ENCODE assay signal across 2 cellular contexts in the genomic region with DNA sequence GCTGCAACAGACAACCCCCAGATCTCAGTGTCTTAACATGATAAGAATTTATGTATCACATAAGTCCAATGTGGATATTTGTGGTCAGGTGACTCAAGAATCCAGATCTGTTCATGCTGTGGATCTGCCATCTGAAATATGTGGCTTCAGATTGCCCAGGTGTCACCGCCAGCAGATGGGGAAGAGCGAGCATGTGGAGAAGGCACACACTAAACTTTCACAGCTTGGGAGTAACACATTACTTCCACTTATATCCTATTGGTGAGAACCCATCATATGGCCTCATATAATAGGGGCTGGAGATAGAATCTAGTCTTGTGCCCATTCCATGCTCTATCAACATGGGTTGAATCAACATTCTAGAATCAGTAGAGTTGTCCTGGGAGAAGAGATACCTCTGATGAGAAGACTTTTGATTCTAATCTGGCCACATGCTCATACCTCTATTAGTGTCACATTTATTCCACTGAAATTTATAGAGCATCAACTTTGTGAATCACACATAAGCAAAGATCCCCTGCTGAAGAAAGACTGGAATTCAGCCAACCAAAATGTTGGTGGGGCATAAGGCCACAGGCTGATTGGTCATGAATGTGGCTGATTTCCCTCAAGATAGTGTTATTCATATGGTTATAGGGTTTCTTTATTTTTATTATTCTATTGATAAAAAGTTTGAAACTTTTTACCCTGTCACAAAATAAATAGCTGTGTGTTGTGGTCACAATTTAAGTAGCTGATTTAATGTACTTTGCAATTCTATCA.
TF ChIP-seq lines count a peak whose summit lies in the region.

No MANE protein-coding gene starts in this region.

TF ChIP-seq in SK-N-SH, 30 proteins besides CTCF, POLR2A, EP300 and RAD21:
- TF ChIP-seq FOSL2 (IDR thresholded peaks at IDR 0.05; ENCODE audit: borderline replicate concordance, low read depth) = 0 out of 2 replicates have a peak, but pooled peaks have one; percentile 36
- TF ChIP-seq NFIC (IDR thresholded peaks at IDR 0.05; ENCODE audit: borderline replicate concordance) = peak; percentile 82
- TF ChIP-seq, protein P1, sequence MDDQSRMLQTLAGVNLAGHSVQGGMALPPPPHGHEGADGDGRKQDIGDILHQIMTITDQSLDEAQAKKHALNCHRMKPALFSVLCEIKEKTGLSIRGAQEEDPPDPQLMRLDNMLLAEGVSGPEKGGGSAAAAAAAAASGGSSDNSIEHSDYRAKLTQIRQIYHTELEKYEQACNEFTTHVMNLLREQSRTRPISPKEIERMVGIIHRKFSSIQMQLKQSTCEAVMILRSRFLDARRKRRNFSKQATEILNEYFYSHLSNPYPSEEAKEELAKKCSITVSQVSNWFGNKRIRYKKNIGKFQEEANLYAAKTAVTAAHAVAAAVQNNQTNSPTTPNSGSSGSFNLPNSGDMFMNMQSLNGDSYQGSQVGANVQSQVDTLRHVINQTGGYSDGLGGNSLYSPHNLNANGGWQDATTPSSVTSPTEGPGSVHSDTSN (IDR thresholded peaks at IDR 0.05) = peak; percentile 65
- peak; percentile 55 for TF ChIP-seq JUND (IDR thresholded peaks at IDR 0.05)
- TF ChIP-seq, protein P2, sequence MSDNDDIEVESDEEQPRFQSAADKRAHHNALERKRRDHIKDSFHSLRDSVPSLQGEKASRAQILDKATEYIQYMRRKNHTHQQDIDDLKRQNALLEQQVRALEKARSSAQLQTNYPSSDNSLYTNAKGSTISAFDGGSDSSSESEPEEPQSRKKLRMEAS (IDR thresholded peaks at IDR 0.05; ENCODE audit: low read depth) = no peak
- TF ChIP-seq EZH2phosphoT487 (IDR thresholded peaks at IDR 0.05; ENCODE audit: borderline replicate concordance, low read depth) = no peak
- TF ChIP-seq, protein P3, sequence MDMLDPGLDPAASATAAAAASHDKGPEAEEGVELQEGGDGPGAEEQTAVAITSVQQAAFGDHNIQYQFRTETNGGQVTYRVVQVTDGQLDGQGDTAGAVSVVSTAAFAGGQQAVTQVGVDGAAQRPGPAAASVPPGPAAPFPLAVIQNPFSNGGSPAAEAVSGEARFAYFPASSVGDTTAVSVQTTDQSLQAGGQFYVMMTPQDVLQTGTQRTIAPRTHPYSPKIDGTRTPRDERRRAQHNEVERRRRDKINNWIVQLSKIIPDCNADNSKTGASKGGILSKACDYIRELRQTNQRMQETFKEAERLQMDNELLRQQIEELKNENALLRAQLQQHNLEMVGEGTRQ (IDR thresholded peaks at IDR 0.05; ENCODE audit: borderline replicate concordance, low read depth, low read length) = no peak
- TF ChIP-seq ELF1 (IDR thresholded peaks at IDR 0.05) = no peak
- TF ChIP-seq MXI1 (IDR thresholded peaks at IDR 0.05; ENCODE audit: low read depth, low read length) = no peak
- TF ChIP-seq TCF12 (IDR thresholded peaks at IDR 0.05) = peak; percentile 66
- TF ChIP-seq, protein P4, sequence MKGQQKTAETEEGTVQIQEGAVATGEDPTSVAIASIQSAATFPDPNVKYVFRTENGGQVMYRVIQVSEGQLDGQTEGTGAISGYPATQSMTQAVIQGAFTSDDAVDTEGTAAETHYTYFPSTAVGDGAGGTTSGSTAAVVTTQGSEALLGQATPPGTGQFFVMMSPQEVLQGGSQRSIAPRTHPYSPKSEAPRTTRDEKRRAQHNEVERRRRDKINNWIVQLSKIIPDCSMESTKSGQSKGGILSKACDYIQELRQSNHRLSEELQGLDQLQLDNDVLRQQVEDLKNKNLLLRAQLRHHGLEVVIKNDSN (IDR thresholded peaks at IDR 0.05; ENCODE audit: borderline replicate concordance, low read depth) = no peak
- no peak for TF ChIP-seq FOXJ3 (CRISPR knock-in tag; IDR thresholded peaks at IDR 0.05)
- TF ChIP-seq GABPA (IDR thresholded peaks at IDR 0.05; ENCODE audit: low read depth) = no peak
- TF ChIP-seq TAF1 (IDR thresholded peaks at IDR 0.05; ENCODE audit: borderline replicate concordance, low read depth, low read length) = no peak
- TF ChIP-seq, protein P5, sequence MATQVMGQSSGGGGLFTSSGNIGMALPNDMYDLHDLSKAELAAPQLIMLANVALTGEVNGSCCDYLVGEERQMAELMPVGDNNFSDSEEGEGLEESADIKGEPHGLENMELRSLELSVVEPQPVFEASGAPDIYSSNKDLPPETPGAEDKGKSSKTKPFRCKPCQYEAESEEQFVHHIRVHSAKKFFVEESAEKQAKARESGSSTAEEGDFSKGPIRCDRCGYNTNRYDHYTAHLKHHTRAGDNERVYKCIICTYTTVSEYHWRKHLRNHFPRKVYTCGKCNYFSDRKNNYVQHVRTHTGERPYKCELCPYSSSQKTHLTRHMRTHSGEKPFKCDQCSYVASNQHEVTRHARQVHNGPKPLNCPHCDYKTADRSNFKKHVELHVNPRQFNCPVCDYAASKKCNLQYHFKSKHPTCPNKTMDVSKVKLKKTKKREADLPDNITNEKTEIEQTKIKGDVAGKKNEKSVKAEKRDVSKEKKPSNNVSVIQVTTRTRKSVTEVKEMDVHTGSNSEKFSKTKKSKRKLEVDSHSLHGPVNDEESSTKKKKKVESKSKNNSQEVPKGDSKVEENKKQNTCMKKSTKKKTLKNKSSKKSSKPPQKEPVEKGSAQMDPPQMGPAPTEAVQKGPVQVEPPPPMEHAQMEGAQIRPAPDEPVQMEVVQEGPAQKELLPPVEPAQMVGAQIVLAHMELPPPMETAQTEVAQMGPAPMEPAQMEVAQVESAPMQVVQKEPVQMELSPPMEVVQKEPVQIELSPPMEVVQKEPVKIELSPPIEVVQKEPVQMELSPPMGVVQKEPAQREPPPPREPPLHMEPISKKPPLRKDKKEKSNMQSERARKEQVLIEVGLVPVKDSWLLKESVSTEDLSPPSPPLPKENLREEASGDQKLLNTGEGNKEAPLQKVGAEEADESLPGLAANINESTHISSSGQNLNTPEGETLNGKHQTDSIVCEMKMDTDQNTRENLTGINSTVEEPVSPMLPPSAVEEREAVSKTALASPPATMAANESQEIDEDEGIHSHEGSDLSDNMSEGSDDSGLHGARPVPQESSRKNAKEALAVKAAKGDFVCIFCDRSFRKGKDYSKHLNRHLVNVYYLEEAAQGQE (IDR thresholded peaks at IDR 0.05; ENCODE audit: low read depth, low read length) = no peak

TF ChIP-seq in endothelial cell of umbilical vein, 7 proteins besides CTCF, POLR2A, EP300 and RAD21:
- TF ChIP-seq JUN (IDR thresholded peaks at IDR 0.05; ENCODE audit: borderline replicate concordance, insufficient read depth, insufficient read length, low read depth) = no peak
- TF ChIP-seq, protein P2 (IDR thresholded peaks at IDR 0.05; ENCODE audit: insufficient read depth, insufficient read length) = no peak
- TF ChIP-seq EZH2 (IDR thresholded peaks at IDR 0.05; ENCODE audit: borderline replicate concordance, low read depth, low read length, severe bottlenecking) = no peak
- peak; percentile 36 for TF ChIP-seq POLR2AphosphoS5 (IDR thresholded peaks at IDR 0.05; ENCODE audit: insufficient read depth, low read depth, low read length)
- TF ChIP-seq MYC (IDR thresholded peaks at IDR 0.05; ENCODE audit: low read depth, low read length) = no peak
- TF ChIP-seq GATA2 (IDR thresholded peaks at IDR 0.05; ENCODE audit: insufficient read depth, insufficient read length, low read depth, low read length) = peak; percentile 74
- TF ChIP-seq FOS (IDR thresholded peaks at IDR 0.05; ENCODE audit: borderline replicate concordance, insufficient read depth, low read length) = no peak
